10 cellular contexts compared by ENCODE assay signal in genomic region chr22:24410110-24410856, GRCh38.
DNase-seq lines count a peak whose midpoint lies in the region; ATAC-seq and TF ChIP-seq lines count a peak whose summit lies in the region.
"Had no signal": no experiment of that assay in that cellular context is flagged by ENCODE, and none has a peak within 500 bp of the region (broad histone marks: within the 10 kb centered on the region; RNA-seq: fewer than 3 reads in every experiment).

No MANE protein-coding gene starts in this region.

- CTCF ChIA-PET in GM10248 (lab: Yijun Ruan, JAX), result interaction anchor here (0.9 to 1.4 kb wide), 5 partner anchors 9 to 28 kb away, joined by 3 to 5 read pairs (median 4); no protein-coding TSS in a partner anchor

- no peak for ATAC-seq in HG02763 (IDR thresholded peaks at IDR 0.05; ENCODE audit: unreplicated experiment)
- ATAC-seq in GM21723 (IDR thresholded peaks at IDR 0.05; ENCODE audit: unreplicated experiment), result no peak

- POLR2A ChIA-PET in GM10248 (lab: Yijun Ruan, JAX), result no interaction called here

- no peak for TF ChIP-seq CTCF in GM10248 (IDR thresholded peaks at IDR 0.05; ENCODE audit: control extremely low read depth, extremely low read depth, low read depth, missing control alignments)

- DNase-seq in stimulated activated CD4-positive, alpha-beta T cell treated with anti-CD3 and anti-CD28 coated beads, Interleukin-15, amount 100 ng/mL, for 24 hours, result peak; percentile 6
- DNase-seq in stimulated activated CD4-positive, alpha-beta T cell treated with anti-CD3 and anti-CD28 coated beads, Interleukin-12 subunit alpha, Interleukin-12 subunit beta, amount 100 ng/mL, for 4 hours, result no peak
- DNase-seq in T1000 (lab: John Stamatoyannopoulos, UW) (peak; percentile 13), fibroblast of gingiva (ENCODE audit: low read depth) (peak; percentile 17), NCI-H1436 (lab: John Stamatoyannopoulos, UW) (no peak), GM10248 (ENCODE audit: extremely low spot score) (no peak)
- DNase-seq: MM.1S, NCI-H69 had no signal

Comparison
In these comparisons a context has a peak if more than half of its experiments do, and no peak if none do; other contexts are left out.
1. DNase-seq: peak in stimulated activated CD4-positive, alpha-beta T cell treated with anti-CD3 and anti-CD28 coated beads, Interleukin-15, amount 100 ng/mL, for 24 hours (single experiment), T1000 (single experiment) and fibroblast of gingiva (single experiment); none in stimulated activated CD4-positive, alpha-beta T cell treated with anti-CD3 and anti-CD28 coated beads, Interleukin-12 subunit alpha, Interleukin-12 subunit beta, amount 100 ng/mL, for 4 hours (single experiment), NCI-H1436 (single experiment) and GM10248 (single experiment).